ENCODE assay signal across 12 cellular contexts in the genomic region with DNA sequence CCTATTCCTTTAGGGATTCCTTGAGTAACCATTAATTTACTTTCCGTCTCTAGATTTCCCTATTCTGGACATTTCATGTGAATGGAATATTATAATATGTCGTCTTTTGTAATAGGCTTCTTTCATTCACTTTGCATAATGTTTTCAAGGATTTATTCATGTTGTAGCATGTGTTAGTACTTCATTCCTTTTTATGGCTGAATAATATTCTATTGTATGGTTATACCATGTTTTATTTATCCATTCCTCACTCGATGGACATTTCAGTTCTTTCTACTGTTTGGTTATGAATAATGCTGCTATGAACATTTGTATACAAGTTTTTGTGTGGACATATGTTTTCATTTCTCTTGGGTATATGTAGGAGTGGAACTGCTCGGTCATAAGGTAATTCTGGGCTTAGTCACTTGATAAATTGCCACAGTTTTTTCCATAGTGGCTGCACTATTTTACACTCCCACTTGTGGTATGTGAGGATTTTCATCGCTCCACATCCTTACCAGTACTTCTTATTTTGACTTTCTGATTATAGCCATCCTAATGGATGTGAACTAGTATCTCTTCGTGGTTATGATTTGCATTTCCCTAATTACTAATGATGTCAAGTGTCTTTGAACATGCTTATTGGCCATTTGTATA. TPM values are rescaled to one million over a fixed set of nuclear protein-coding genes. Genes with fewer than 3 reads are reported as not detected.
DNase-seq lines count a peak whose midpoint lies in the region; ATAC-seq and TF ChIP-seq lines count a peak whose summit lies in the region.
"Had no signal": no experiment of that assay in that cellular context is flagged by ENCODE, and none has a peak within 500 bp of the region (broad histone marks: within the 10 kb centered on the region; RNA-seq: fewer than 3 reads in every experiment).

No MANE protein-coding gene starts in this region.

- H3K27me3 Mint-ChIP-seq in activated T-cell treated with anti-CD3 and anti-CD28 coated beads, Interleukin-2, amount 50 U/mL, for 72 hours (ENCODE audit: low read depth), result no peaks in the 10 kb centered on the region
- H3K27me3 Mint-ChIP-seq in activated T-helper 2 cell treated with anti-CD3 and anti-CD28 coated beads, Interferon-gamma antibody, Interleukin-2, Interleukin-4, amounts not matched to agents 10 μg/mL and 5 μg/mL and 100 μg/mL, durations not matched to agents 14 hours and 24 hours and 36 hours (ENCODE audit: low read depth), result no peaks in the 10 kb centered on the region
- no peaks in the 10 kb centered on the region for H3K27me3 Mint-ChIP-seq in nephron progenitor cell (ENCODE audit: low read depth, poor library complexity)
- H3K27me3 Mint-ChIP-seq: stimulated activated memory B cell treated with anti-CD40 and anti-IgM and Interleukin-4, amounts not matched to agents 10 μg/mL and 1 μg/mL and 100 μg/mL, for 72 hours had no signal

- H3K9me3 Mint-ChIP-seq in activated T-cell treated with anti-CD3 and anti-CD28 coated beads, Interleukin-2, amount 50 U/mL, for 72 hours, result peaks cover 0 to 2% of the 10 kb centered on the region in 2 donors
- H3K9me3 Mint-ChIP-seq in activated T-helper 2 cell treated with anti-CD3 and anti-CD28 coated beads, Interferon-gamma antibody, Interleukin-2, Interleukin-4, amounts not matched to agents 10 μg/mL and 5 μg/mL and 100 μg/mL, durations not matched to agents 14 hours and 24 hours and 36 hours, result no peaks in the 10 kb centered on the region
- peaks cover 29% of the 10 kb centered on the region for H3K9me3 Mint-ChIP-seq in nephron progenitor cell

- no peak for DNase-seq in activated T-cell treated with anti-CD3 and anti-CD28 coated beads, Interleukin-2, amount 50 U/mL, for 72 hours
- DNase-seq in activated T-cell treated with anti-CD3 and anti-CD28 coated beads, Interleukin-2, amount 50 U/mL, for 48 hours, result no peak
- no peak for DNase-seq in activated T-helper 2 cell treated with anti-CD3 and anti-CD28 coated beads, Interferon-gamma antibody, Interleukin-2, Interleukin-4, amounts not matched to agents 10 μg/mL and 5 μg/mL and 100 μg/mL, durations not matched to agents 14 hours and 24 hours and 36 hours (ENCODE audit: low spot score)
- DNase-seq in fibroblast of peridontal ligament (ENCODE audit: extremely low read depth), result peak; percentile 61
- DNase-seq in stromal cell of bone marrow (ENCODE audit: low read depth), result peak; percentile 56
- DNase-seq in amygdala (lab: John Stamatoyannopoulos, UW), result no peak
- DNase-seq in superior temporal gyrus (ENCODE audit: extremely low spot score), result no peak
- no peak for DNase-seq in nephron progenitor cell
- DNase-seq: left cardiac atrium, NCI-H446, small intestine had no signal

- H3K27ac Mint-ChIP-seq in activated T-cell treated with anti-CD3 and anti-CD28 coated beads, Interleukin-2, amount 50 U/mL, for 72 hours, result peak overlapping the region; percentile 50
- H3K27ac Mint-ChIP-seq in activated T-helper 2 cell treated with anti-CD3 and anti-CD28 coated beads, Interferon-gamma antibody, Interleukin-2, Interleukin-4, amounts not matched to agents 10 μg/mL and 5 μg/mL and 100 μg/mL, durations not matched to agents 14 hours and 24 hours and 36 hours, result peak overlapping the region; percentile 39
- no peak overlapping the region for H3K27ac Mint-ChIP-seq in nephron progenitor cell
- H3K27ac Mint-ChIP-seq: stimulated activated memory B cell treated with anti-CD40 and anti-IgM and Interleukin-4, amounts not matched to agents 10 μg/mL and 1 μg/mL and 100 μg/mL, for 72 hours had no signal

- TF ChIP-seq CTCF in nephron progenitor cell (IDR thresholded peaks at IDR 0.05), result no peak

- H3K36me3 Mint-ChIP-seq in activated T-cell treated with anti-CD3 and anti-CD28 coated beads, Interleukin-2, amount 50 U/mL, for 72 hours (ENCODE audit: insufficient read depth in 2 of 2), result peaks cover 4 to 16% of the 10 kb centered on the region in 2 donors
- H3K36me3 Mint-ChIP-seq in activated T-helper 2 cell treated with anti-CD3 and anti-CD28 coated beads, Interferon-gamma antibody, Interleukin-2, Interleukin-4, amounts not matched to agents 10 μg/mL and 5 μg/mL and 100 μg/mL, durations not matched to agents 14 hours and 24 hours and 36 hours (ENCODE audit: low read depth), result peaks cover 39% of the 10 kb centered on the region
- peaks cover 36% of the 10 kb centered on the region for H3K36me3 Mint-ChIP-seq in nephron progenitor cell (ENCODE audit: low read depth)

- intact Hi-C loops in activated T-helper 2 cell treated with anti-CD3 and anti-CD28 coated beads, Interferon-gamma antibody, Interleukin-2, Interleukin-4, amounts not matched to agents 10 μg/mL and 5 μg/mL and 100 μg/mL, durations not matched to agents 14 hours and 24 hours and 36 hours (cut with micrococcal nuclease), result loop anchor here (1.0 to 2.0 kb wide), 2 partner anchors 8 to 16 kb away; no protein-coding TSS in a partner anchor

- ATAC-seq in activated T-cell treated with anti-CD3 and anti-CD28 coated beads, Interleukin-2, amount 50 U/mL, for 72 hours (replicated peaks in 1 of 2), result peak; percentile 66 to 85
- ATAC-seq: left cardiac atrium; stimulated activated memory B cell treated with anti-CD40 and anti-IgM and Interleukin-4, amounts not matched to agents 10 μg/mL and 1 μg/mL and 100 μg/mL, for 72 hours had no signal

- peak overlapping the region in 1 of 2 donors; percentile 49 for H3K4me3 Mint-ChIP-seq in activated T-cell treated with anti-CD3 and anti-CD28 coated beads, Interleukin-2, amount 50 U/mL, for 72 hours
- no peak overlapping the region for H3K4me3 Mint-ChIP-seq in activated T-helper 2 cell treated with anti-CD3 and anti-CD28 coated beads, Interferon-gamma antibody, Interleukin-2, Interleukin-4, amounts not matched to agents 10 μg/mL and 5 μg/mL and 100 μg/mL, durations not matched to agents 14 hours and 24 hours and 36 hours (ENCODE audit: low read depth)
- H3K4me3 Mint-ChIP-seq in nephron progenitor cell, result no peak overlapping the region
- H3K4me3 Mint-ChIP-seq: stimulated activated memory B cell treated with anti-CD40 and anti-IgM and Interleukin-4, amounts not matched to agents 10 μg/mL and 1 μg/mL and 100 μg/mL, for 72 hours had no signal

- H3K4me1 Mint-ChIP-seq in activated T-cell treated with anti-CD3 and anti-CD28 coated beads, Interleukin-2, amount 50 U/mL, for 72 hours (ENCODE audit: low read depth), result peaks cover 57% of the 10 kb centered on the region
- peaks cover 26% of the 10 kb centered on the region for H3K4me1 Mint-ChIP-seq in activated T-helper 2 cell treated with anti-CD3 and anti-CD28 coated beads, Interferon-gamma antibody, Interleukin-2, Interleukin-4, amounts not matched to agents 10 μg/mL and 5 μg/mL and 100 μg/mL, durations not matched to agents 14 hours and 24 hours and 36 hours (ENCODE audit: low read depth)
- peaks cover 6% of the 10 kb centered on the region for H3K4me1 Mint-ChIP-seq in nephron progenitor cell

RNA-seq across cellular contexts. Expression of a gene that starts 17.7 kb away (rescaled TPM):
- 10 to 100 TPM; 43.7 to 52.0 TPM for total RNA-seq in activated T-cell treated with anti-CD3 and anti-CD28 coated beads, Interleukin-2, amount 50 U/mL, for 72 hours
- total RNA-seq in activated T-helper 2 cell treated with anti-CD3 and anti-CD28 coated beads, Interferon-gamma antibody, Interleukin-2, Interleukin-4, amounts not matched to agents 10 μg/mL and 5 μg/mL and 100 μg/mL, durations not matched to agents 14 hours and 24 hours and 36 hours, result 40.4 and 42.1 TPM in 2 replicates

Comparison
In these comparisons a context has a peak if more than half of its experiments do, and no peak if none do; other contexts are left out.
1. DNase-seq: peak in fibroblast of peridontal ligament (single experiment) and stromal cell of bone marrow (single experiment); none in activated T-cell treated with anti-CD3 and anti-CD28 coated beads, Interleukin-2, amount 50 U/mL, for 72 hours (0 of 2), activated T-cell treated with anti-CD3 and anti-CD28 coated beads, Interleukin-2, amount 50 U/mL, for 48 hours (0 of 2), activated T-helper 2 cell treated with anti-CD3 and anti-CD28 coated beads, Interferon-gamma antibody, Interleukin-2, Interleukin-4, amounts not matched to agents 10 μg/mL and 5 μg/mL and 100 μg/mL, durations not matched to agents 14 hours and 24 hours and 36 hours (single experiment), amygdala (0 of 56), superior temporal gyrus (single experiment) and nephron progenitor cell (single experiment).